In the genomic region with DNA sequence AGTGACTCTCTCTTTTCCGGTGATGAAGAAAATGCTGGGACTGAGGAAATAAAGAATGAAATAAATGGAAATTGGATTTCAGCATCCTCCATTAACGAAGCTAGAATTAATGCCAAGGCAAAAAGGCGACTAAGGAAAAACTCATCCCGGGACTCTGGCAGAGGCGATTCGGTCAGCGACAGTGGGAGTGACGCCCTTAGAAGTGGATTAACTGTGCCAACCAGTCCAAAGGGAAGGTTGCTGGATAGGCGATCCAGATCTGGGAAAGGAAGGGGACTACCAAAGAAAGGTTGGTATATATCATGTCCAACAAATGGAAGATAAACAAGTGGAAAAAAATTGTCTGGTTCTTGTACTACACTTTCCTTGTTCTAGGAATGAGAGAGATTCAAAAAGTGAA, we compare ENCODE assay signal across 15 cellular contexts. TPM values are rescaled to one million over a fixed set of nuclear protein-coding genes. Genes with fewer than 3 reads are reported as not detected.
DNase-seq lines count a peak whose midpoint lies in the region; ATAC-seq and TF ChIP-seq lines count a peak whose summit lies in the region.
"Had no signal": no experiment of that assay in that cellular context is flagged by ENCODE, and none has a peak within 500 bp of the region (broad histone marks: within the 10 kb centered on the region; RNA-seq: fewer than 3 reads in every experiment).

No MANE protein-coding gene starts in this region.

- intact Hi-C loops in thyroid gland (cut with DNase I) = no loop called here

- no peak for DNase-seq in activated T-cell treated with anti-CD3 and anti-CD28 coated beads, Interleukin-2, amount 50 U/mL, for 72 hours
- no peak for DNase-seq in activated T-cell treated with anti-CD3 and anti-CD28 coated beads, Interleukin-2, amount 50 U/mL, for 1 hour
- no peak for DNase-seq in activated naive CD8-positive, alpha-beta T cell treated with anti-CD3 and anti-CD28 coated beads for 36 hours
- DNase-seq in hepatocyte (ENCODE audit: low spot score) (no peak), thyroid gland (no peak), COLO668 (lab: John Stamatoyannopoulos, UW; ENCODE audit: unreplicated experiment) (no peak)
- no peak for DNase-seq in stimulated activated CD4-positive, alpha-beta T cell treated with anti-CD3 and anti-CD28 coated beads, Interleukin-15, amount 100 ng/mL, for 24 hours
- DNase-seq: activated CD4-positive, alpha-beta T cell treated with anti-CD3 and anti-CD28 coated beads for 4 hours; effector memory CD4-positive, alpha-beta T cell; KBM-7; kidney; NCI-H2107; stimulated activated CD4-positive, alpha-beta T cell treated with anti-CD3 and anti-CD28 coated beads, Interleukin-4, amount 100 ng/mL, for 24 hours had no signal

- H3K79me2 ChIP-seq in hepatocyte = peaks cover 92% of the 10 kb centered on the region

- 95% methylated on average over 9 of the region's 9 CpGs for WGBS in hepatocyte (ENCODE audit: low lambda C conversion rate, missing lambda C conversion rate)
- 86 to 91% methylated on average over 9 of the region's 9 CpGs for WGBS in thyroid gland, 2 donors

- peak overlapping the region; percentile 8 for H3K27ac ChIP-seq in hepatocyte
- H3K27ac ChIP-seq in thyroid gland = peak overlapping the region; percentile 34 to 100 (median 62)
- H3K27ac ChIP-seq: BLaER1 treated with 17β-estradiol and CSF1 and Interleukin-3, amounts not matched to agents 10 nM and 100 nM had no signal

- no peak overlapping the region for H3K4me3 ChIP-seq in hepatocyte
- H3K4me3 ChIP-seq in thyroid gland (replicated peaks in 1 of 3) = no peak overlapping the region
- H3K4me3 ChIP-seq: BLaER1 treated with 17β-estradiol and CSF1 and Interleukin-3, amounts not matched to agents 10 nM and 100 nM had no signal

- peak overlapping the region; percentile 52 for H3K27ac Mint-ChIP-seq in activated T-cell treated with anti-CD3 and anti-CD28 coated beads, Interleukin-2, amount 50 U/mL, for 72 hours
- H3K27ac Mint-ChIP-seq in activated naive CD8-positive, alpha-beta T cell treated with anti-CD3 and anti-CD28 coated beads for 36 hours = peak overlapping the region; percentile 68

- H4K20me1 ChIP-seq in hepatocyte (ENCODE audit: insufficient read depth, poor library complexity, severe bottlenecking) = peaks cover 30% of the 10 kb centered on the region

- TF ChIP-seq CTCF in hepatocyte (IDR thresholded peaks at IDR 0.05; ENCODE audit: poor library complexity) = no peak
- no peak for TF ChIP-seq CTCF in thyroid gland (IDR thresholded peaks at IDR 0.05)

- no peaks in the 10 kb centered on the region for H3K36me3 ChIP-seq in hepatocyte (replicated peaks; ENCODE audit: insufficient read depth, low read depth)
- peaks cover 16 to 34% of the 10 kb centered on the region in 2 donors for H3K36me3 ChIP-seq in thyroid gland

- no peaks in the 10 kb centered on the region for H3K9me2 ChIP-seq in hepatocyte (replicated peaks; ENCODE audit: insufficient read depth)

- TF ChIP-seq POLR2A in thyroid gland (IDR thresholded peaks at IDR 0.05) = no peak

- no peak overlapping the region for H2AFZ ChIP-seq in hepatocyte

- H3K4me1 Mint-ChIP-seq in activated T-cell treated with anti-CD3 and anti-CD28 coated beads, Interleukin-2, amount 50 U/mL, for 72 hours (ENCODE audit: low read depth) = peaks cover 86% of the 10 kb centered on the region
- H3K4me1 Mint-ChIP-seq in activated naive CD8-positive, alpha-beta T cell treated with anti-CD3 and anti-CD28 coated beads for 36 hours = peaks cover 76% of the 10 kb centered on the region

- peak overlapping the region; percentile 47 for H3K4me2 ChIP-seq in hepatocyte
- H3K4me2 ChIP-seq: BLaER1 treated with 17β-estradiol and CSF1 and Interleukin-3, amounts not matched to agents 10 nM and 100 nM had no signal

- ATAC-seq in activated T-cell treated with anti-CD3 and anti-CD28 coated beads, Interleukin-2, amount 50 U/mL, for 72 hours (replicated peaks in 1 of 2) = no peak
- ATAC-seq in GM19023 (IDR thresholded peaks at IDR 0.05; ENCODE audit: unreplicated experiment) = no peak

- no peaks in the 10 kb centered on the region for H3K27me3 Mint-ChIP-seq in activated T-cell treated with anti-CD3 and anti-CD28 coated beads, Interleukin-2, amount 50 U/mL, for 72 hours (ENCODE audit: low read depth)
- H3K27me3 Mint-ChIP-seq in activated naive CD8-positive, alpha-beta T cell treated with anti-CD3 and anti-CD28 coated beads for 36 hours = no peaks in the 10 kb centered on the region

- H3K4me3 Mint-ChIP-seq in activated T-cell treated with anti-CD3 and anti-CD28 coated beads, Interleukin-2, amount 50 U/mL, for 72 hours = peak overlapping the region; percentile 31 to 57
- no peak overlapping the region for H3K4me3 Mint-ChIP-seq in activated naive CD8-positive, alpha-beta T cell treated with anti-CD3 and anti-CD28 coated beads for 36 hours

- no peaks in the 10 kb centered on the region for H3K9me3 ChIP-seq in hepatocyte (ENCODE audit: low read depth)
- no peaks in the 10 kb centered on the region for H3K9me3 ChIP-seq in thyroid gland
- H3K9me3 ChIP-seq: BLaER1 treated with 17β-estradiol and CSF1 and Interleukin-3, amounts not matched to agents 10 nM and 100 nM had no signal

- H3K4me1 ChIP-seq in hepatocyte (ENCODE audit: insufficient read depth) = peaks cover 13% of the 10 kb centered on the region
- peaks cover 21 to 49% of the 10 kb centered on the region in 2 donors for H3K4me1 ChIP-seq in thyroid gland

- no peaks in the 10 kb centered on the region for H3K27me3 ChIP-seq in hepatocyte
- no peaks in the 10 kb centered on the region for H3K27me3 ChIP-seq in thyroid gland
- H3K27me3 ChIP-seq: BLaER1 treated with 17β-estradiol and CSF1 and Interleukin-3, amounts not matched to agents 10 nM and 100 nM had no signal

- H3K36me3 Mint-ChIP-seq in activated T-cell treated with anti-CD3 and anti-CD28 coated beads, Interleukin-2, amount 50 U/mL, for 72 hours (ENCODE audit: insufficient read depth in 2 of 2) = peaks cover 19 to 54% of the 10 kb centered on the region in 2 donors
- H3K36me3 Mint-ChIP-seq in activated naive CD8-positive, alpha-beta T cell treated with anti-CD3 and anti-CD28 coated beads for 36 hours = peaks cover 48% of the 10 kb centered on the region

- H3K9me3 Mint-ChIP-seq in activated T-cell treated with anti-CD3 and anti-CD28 coated beads, Interleukin-2, amount 50 U/mL, for 72 hours = no peaks in the 10 kb centered on the region
- no peaks in the 10 kb centered on the region for H3K9me3 Mint-ChIP-seq in activated naive CD8-positive, alpha-beta T cell treated with anti-CD3 and anti-CD28 coated beads for 36 hours

RNA-seq across cellular contexts. Expression of a gene that starts 9.5 kb away (rescaled TPM):
- 100 to 1,000 TPM; 340 to 386 TPM for total RNA-seq in activated T-cell treated with anti-CD3 and anti-CD28 coated beads, Interleukin-2, amount 50 U/mL, for 72 hours
- total RNA-seq in activated naive CD8-positive, alpha-beta T cell treated with anti-CD3 and anti-CD28 coated beads for 36 hours = 100 to 1,000 TPM; 125 TPM
- total RNA-seq in hepatocyte (246 and 315 TPM in 2 replicates), thyroid gland (100 to 1,000 TPM; 188 to 340 (median 256) TPM)
- 791 and 862 TPM in 2 replicates for polyA plus RNA-seq in hepatocyte

RNA-seq across cellular contexts. Expression of a gene that starts 37.7 kb away (rescaled TPM):
- total RNA-seq in activated T-cell treated with anti-CD3 and anti-CD28 coated beads, Interleukin-2, amount 50 U/mL, for 72 hours = 10 to 100 TPM; 25.7 to 34.5 TPM
- total RNA-seq in activated naive CD8-positive, alpha-beta T cell treated with anti-CD3 and anti-CD28 coated beads for 36 hours = 10 to 100 TPM; 35.6 to 37.1 TPM
- total RNA-seq in hepatocyte (21.2 and 47.9 TPM in 2 replicates), thyroid gland (10 to 100 TPM; 27.3 to 48.4 (median 34.1) TPM)
- polyA plus RNA-seq in hepatocyte = 19.7 and 21.5 TPM in 2 replicates

RNA-seq across cellular contexts. Expression of a gene that starts 38.2 kb away (rescaled TPM):
- total RNA-seq in activated T-cell treated with anti-CD3 and anti-CD28 coated beads, Interleukin-2, amount 50 U/mL, for 72 hours = 10 to 100 TPM; 66.1 to 71.3 TPM
- total RNA-seq in activated naive CD8-positive, alpha-beta T cell treated with anti-CD3 and anti-CD28 coated beads for 36 hours = 10 to 100 TPM; 45.1 to 46.1 TPM
- total RNA-seq in hepatocyte (45.2 and 58.9 TPM in 2 replicates), thyroid gland (10 to 100 TPM; 62.2 to 96.2 (median 71.1) TPM)
- polyA plus RNA-seq in hepatocyte = 23.0 and 27.5 TPM in 2 replicates
